ENCODE assay signal across 8 cellular contexts in the genomic region with DNA sequence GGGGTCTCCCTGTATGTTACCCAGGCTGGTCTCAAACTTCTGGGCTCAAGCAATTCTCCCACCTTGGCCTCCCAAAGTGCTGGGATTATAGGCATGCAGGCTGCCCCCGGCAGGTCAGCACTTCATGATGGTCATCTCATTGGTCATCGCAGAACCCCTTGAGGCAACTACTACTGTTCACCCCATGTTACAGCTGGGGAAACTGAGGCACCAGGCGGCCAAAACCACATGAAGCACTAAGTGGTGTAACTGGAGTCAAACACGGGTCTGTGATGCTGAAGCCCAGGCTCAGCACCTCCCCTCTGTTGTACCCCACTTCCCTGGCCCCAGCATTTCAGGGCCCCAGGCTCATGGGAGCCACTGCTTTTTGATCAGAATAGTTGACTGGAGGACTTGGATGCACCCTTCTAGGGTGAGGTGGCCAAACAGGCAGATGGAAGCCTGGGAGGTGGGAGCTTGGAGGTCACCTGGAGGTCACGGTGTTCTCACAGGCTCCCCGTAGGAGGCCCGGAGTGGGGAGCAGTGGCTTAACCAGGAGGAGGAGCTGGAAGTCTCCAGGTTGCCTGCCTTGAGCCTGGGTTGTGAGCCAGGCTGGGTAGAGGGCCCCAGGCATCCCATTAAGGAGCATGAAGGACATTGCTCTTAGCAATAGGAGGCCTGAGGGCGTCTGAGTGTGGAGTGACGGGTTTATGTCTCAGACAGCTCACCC. TPM values are rescaled to one million over a fixed set of nuclear protein-coding genes. Genes with fewer than 3 reads are reported as not detected.
A peak's percentile ranks its signal among the peaks of the same experiment; 100 is the strongest.
DNase-seq lines count a peak whose midpoint lies in the region; ATAC-seq and TF ChIP-seq lines count a peak whose summit lies in the region.
"Had no signal": no experiment of that assay in that cellular context is flagged by ENCODE, and none has a peak within 500 bp of the region (broad histone marks: within the 10 kb centered on the region; RNA-seq: fewer than 3 reads in every experiment).

No MANE protein-coding gene starts in this region.

- no peaks in the 10 kb centered on the region for H3K27me3 Mint-ChIP-seq in central memory CD8-positive, alpha-beta T cell
- H3K27me3 Mint-ChIP-seq in T-helper 2 cell treated with Interferon-gamma antibody and Interleukin-4, amounts not matched to agents 5 μg/mL and 100 μg/mL, for 36 hours (ENCODE audit: low read depth) = no peaks in the 10 kb centered on the region

- H3K9me3 ChIP-seq in PC-3 (ENCODE audit: low read length) (no peaks in the 10 kb centered on the region), mesenchymal stem cell (ENCODE audit: control insufficient read depth, low read length) (no peaks in the 10 kb centered on the region), tibial artery (no peaks in the 10 kb centered on the region)

- no peak for TF ChIP-seq CTCF in PC-3 (conservative IDR thresholded peaks at IDR 0.05; ENCODE audit: low read depth, low read length)
- TF ChIP-seq CTCF in tibial artery (IDR thresholded peaks at IDR 0.05) = no peak

- H2BK120ac ChIP-seq in mesenchymal stem cell (ENCODE audit: low read depth, low read length) = peak overlapping the region; percentile 80

- no peak for TF ChIP-seq POLR2A in erythroblast (IDR thresholded peaks at IDR 0.05; ENCODE audit: low read length)

- H3K4me3 ChIP-seq in PC-3 (ENCODE audit: low read length) = no peak overlapping the region
- no peak overlapping the region for H3K4me3 ChIP-seq in mesenchymal stem cell (ENCODE audit: insufficient read depth in 1 of 2, low read depth in 1 of 2, low read length in 2 of 2)
- no peak overlapping the region for H3K4me3 ChIP-seq in tibial artery

- H3F3A ChIP-seq in PC-3 (ENCODE audit: low read length, unreplicated experiment) = peaks cover 10% of the 10 kb centered on the region

- H3K4me2 ChIP-seq in PC-3 (ENCODE audit: low read length) (no peak overlapping the region), mesenchymal stem cell (ENCODE audit: low read length, poor library complexity, severe bottlenecking) (no peak overlapping the region)

- no peaks in the 10 kb centered on the region for H3K79me2 ChIP-seq in PC-3 (ENCODE audit: low read length)

- peaks cover 51% of the 10 kb centered on the region for H3K4me1 ChIP-seq in PC-3 (ENCODE audit: insufficient read depth, low read length)
- peaks cover 70% of the 10 kb centered on the region for H3K4me1 ChIP-seq in mesenchymal stem cell (ENCODE audit: control insufficient read depth, insufficient read depth, low read depth, low read length)
- peaks cover 10 to 93% (median 84%) of the 10 kb centered on the region in 4 donors for H3K4me1 ChIP-seq in tibial artery

- H3K36me3 ChIP-seq in PC-3 (ENCODE audit: low read depth, low read length) (no peaks in the 10 kb centered on the region; the same call in 1 of the 2 replicates), mesenchymal stem cell (ENCODE audit: control insufficient read depth in 1 of 2, insufficient read depth in 2 of 2, low read depth in 1 of 2, low read length in 2 of 2) (peaks cover 18 to 37% of the 10 kb centered on the region in 2 experiments), tibial artery (peaks cover 0 to 15% (median 5%) of the 10 kb centered on the region in 3 donors)

- H2BK5ac ChIP-seq in mesenchymal stem cell (ENCODE audit: low read depth, low read length, poor library complexity, severe bottlenecking) = peak overlapping the region; percentile 97

- H4K8ac ChIP-seq in mesenchymal stem cell (ENCODE audit: low read length) = peak overlapping the region; percentile 21

- H2AFZ ChIP-seq in PC-3 (ENCODE audit: low read length) (no peak overlapping the region), mesenchymal stem cell (ENCODE audit: low read depth, low read length) (no peak overlapping the region)

- H3K36me3 Mint-ChIP-seq in central memory CD8-positive, alpha-beta T cell (ENCODE audit: insufficient read depth) = peaks cover 5% of the 10 kb centered on the region
- peaks cover 4% of the 10 kb centered on the region for H3K36me3 Mint-ChIP-seq in T-helper 2 cell treated with Interferon-gamma antibody and Interleukin-4, amounts not matched to agents 5 μg/mL and 100 μg/mL, for 36 hours (ENCODE audit: low read depth)

- ATAC-seq in PC-3 = no peak
- ATAC-seq in central memory CD8-positive, alpha-beta T cell (replicated peaks; ENCODE audit: extremely low read depth, poor library complexity, severe bottlenecking) = no peak

- peak overlapping the region; percentile 44 to 89 for H3K18ac ChIP-seq in mesenchymal stem cell (ENCODE audit: low read depth in 1 of 2, low read length in 2 of 2)

- peak overlapping the region; percentile 64 for H3K27ac Mint-ChIP-seq in central memory CD8-positive, alpha-beta T cell (ENCODE audit: low read depth)
- H3K27ac Mint-ChIP-seq in T-helper 2 cell treated with Interferon-gamma antibody and Interleukin-4, amounts not matched to agents 5 μg/mL and 100 μg/mL, for 36 hours = no peak overlapping the region

- H3K27ac ChIP-seq in PC-3 (ENCODE audit: low read length) (peak overlapping the region; percentile 96), mesenchymal stem cell (ENCODE audit: low read length, poor library complexity, severe bottlenecking) (peak overlapping the region; percentile 89), tibial artery (peak overlapping the region; percentile 92 to 96)

- intact Hi-C loops in PC-3 (cut with micrococcal nuclease) = loop anchor here (2.0 kb wide), 1 partner anchor 129 kb away; no protein-coding TSS in a partner anchor
- intact Hi-C loops in tibial artery (cut with DNase I; ENCODE audit: low total_unique reads) = loop anchor here (2.0 kb wide), 2 partner anchors 33 to 129 kb away; no protein-coding TSS in a partner anchor

- no peaks in the 10 kb centered on the region for H3K9me2 ChIP-seq in PC-3 (replicated peaks; ENCODE audit: low read length)

- BruUV-seq in PC-3 (replicated peaks; lab: Mats Ljungman, UMichigan) = no TSS peak

- H3K9me3 Mint-ChIP-seq in central memory CD8-positive, alpha-beta T cell = no peaks in the 10 kb centered on the region
- no peaks in the 10 kb centered on the region for H3K9me3 Mint-ChIP-seq in T-helper 2 cell treated with Interferon-gamma antibody and Interleukin-4, amounts not matched to agents 5 μg/mL and 100 μg/mL, for 36 hours

- H2BK12ac ChIP-seq in mesenchymal stem cell (ENCODE audit: low read length in 2 of 2) = peak overlapping the region; percentile 40 to 71

- POLR2A ChIA-PET in PC-3 (lab: Charles Lee; ENCODE audit: unreplicated experiment) = no interaction called here

- H4K91ac ChIP-seq in mesenchymal stem cell (ENCODE audit: low read length) = peak overlapping the region; percentile 81

- no peak overlapping the region for H3K4me3 Mint-ChIP-seq in central memory CD8-positive, alpha-beta T cell
- H3K4me3 Mint-ChIP-seq in T-helper 2 cell treated with Interferon-gamma antibody and Interleukin-4, amounts not matched to agents 5 μg/mL and 100 μg/mL, for 36 hours = no peak overlapping the region

- peak overlapping the region; percentile 81 for H3K9ac ChIP-seq in PC-3 (ENCODE audit: low read length)
- peak overlapping the region; percentile 78 for H3K9ac ChIP-seq in mesenchymal stem cell (ENCODE audit: low read length)

- H3K4ac ChIP-seq in mesenchymal stem cell (ENCODE audit: low read depth in 1 of 2, low read length in 2 of 2) = peak overlapping the region; percentile 75 to 95

- H3K23ac ChIP-seq in mesenchymal stem cell (ENCODE audit: low read length in 2 of 2) = peak overlapping the region in 1 of 2 experiments; percentile 14

- H2AK5ac ChIP-seq in mesenchymal stem cell (ENCODE audit: low read length, severe bottlenecking) = peak overlapping the region; percentile 79

- DNase-seq in PC-3 (peak; percentile 46), mesenchymal stem cell (peak; percentile 80), tibial artery (no peak), erythroblast (lab: John Stamatoyannopoulos, UW) (no peak), Ammon's horn (ENCODE audit: low spot score) (no peak)
- DNase-seq in central memory CD8-positive, alpha-beta T cell (ENCODE audit: low spot score in 2 of 2) = no peak
- DNase-seq in T-helper 2 cell treated with Interferon-gamma antibody and Interleukin-4, amounts not matched to agents 5 μg/mL and 100 μg/mL, for 36 hours (ENCODE audit: low spot score) = no peak
- DNase-seq: NCI-H345 had no signal

- no peaks in the 10 kb centered on the region for H4K20me1 ChIP-seq in PC-3 (ENCODE audit: low read length)

- peak overlapping the region; percentile 91 for H2BK15ac ChIP-seq in mesenchymal stem cell (ENCODE audit: low read depth, poor library complexity, severe bottlenecking)

- peaks cover 7% of the 10 kb centered on the region for H3K79me1 ChIP-seq in mesenchymal stem cell (replicated peaks; ENCODE audit: low read length, poor library complexity, severe bottlenecking)

- H3K14ac ChIP-seq in mesenchymal stem cell (ENCODE audit: low read length in 2 of 2) = peak overlapping the region in 1 of 2 experiments; percentile 68

- peaks cover 11% of the 10 kb centered on the region for H3K4me1 Mint-ChIP-seq in central memory CD8-positive, alpha-beta T cell
- no peaks in the 10 kb centered on the region for H3K4me1 Mint-ChIP-seq in T-helper 2 cell treated with Interferon-gamma antibody and Interleukin-4, amounts not matched to agents 5 μg/mL and 100 μg/mL, for 36 hours (ENCODE audit: low read depth)

- CTCF ChIA-PET in PC-3 (lab: Charles Lee) = interaction anchor here (0.6 kb wide), 1 partner anchor 137 kb away, joined by 3 read pairs; no protein-coding TSS in a partner anchor

- 62% methylated on average over 9 of the region's 9 CpGs for WGBS in mesenchymal stem cell

- no peaks in the 10 kb centered on the region for H3K27me3 ChIP-seq in PC-3 (ENCODE audit: low read length)
- H3K27me3 ChIP-seq in mesenchymal stem cell (ENCODE audit: control insufficient read depth in 1 of 2, insufficient read depth in 1 of 2, low read length in 2 of 2) = no peaks in the 10 kb centered on the region
- no peaks in the 10 kb centered on the region for H3K27me3 ChIP-seq in tibial artery

RNA-seq across cellular contexts. Expression of gene RPL26L1, which starts 57.3 kb away (rescaled TPM):
- total RNA-seq in PC-3 (2014; rRNA removed) = 73.9 and 93.1 TPM in 2 replicates
- 77.2 TPM for polyA plus RNA-seq in mesenchymal stem cell (2013, experiment 1 of 2)
- polyA plus RNA-seq in mesenchymal stem cell (2013, experiment 2 of 2) = 75.2 TPM

Comparison
In these comparisons a context has a peak if more than half of its experiments do, and no peak if none do; other contexts are left out.
1. DNase-seq: peak in PC-3 (single experiment) and mesenchymal stem cell (single experiment); none in central memory CD8-positive, alpha-beta T cell (0 of 2), tibial artery (0 of 2), T-helper 2 cell treated with Interferon-gamma antibody and Interleukin-4, amounts not matched to agents 5 μg/mL and 100 μg/mL, for 36 hours (single experiment), erythroblast (0 of 2) and Ammon's horn (single experiment).
2. Peak in every context shown above with its lines, with median percentiles within 50 percentile points of each other: H3K27ac ChIP-seq.